ENCODE assay signal across 15 cellular contexts in genomic region chr18:42509702-42510424, GRCh38.
A peak's percentile ranks its signal among the peaks of the same experiment; 100 is the strongest.
DNase-seq lines count a peak whose midpoint lies in the region; ATAC-seq and TF ChIP-seq lines count a peak whose summit lies in the region.
"Had no signal": no experiment of that assay in that cellular context is flagged by ENCODE, and none has a peak within 500 bp of the region (broad histone marks: within the 10 kb centered on the region; RNA-seq: fewer than 3 reads in every experiment).

No MANE protein-coding gene starts in this region.

- H3K36me3 Mint-ChIP-seq in activated T-cell treated with anti-CD3 and anti-CD28 coated beads, Interleukin-2, amount 50 U/mL, for 24 hours (ENCODE audit: low read depth): no peaks in the 10 kb centered on the region
- H3K36me3 Mint-ChIP-seq: CD4-positive, alpha-beta memory T cell; IgD-negative memory B cell; mesothelial cell of epicardium had no signal

- no peak for TF ChIP-seq CTCF in foreskin keratinocyte (conservative IDR thresholded peaks at IDR 0.05)

- no peak overlapping the region for H3K4me3 Mint-ChIP-seq in activated T-cell treated with anti-CD3 and anti-CD28 coated beads, Interleukin-2, amount 50 U/mL, for 24 hours
- H3K4me3 Mint-ChIP-seq: activated CD4-positive, alpha-beta T cell treated with anti-CD3 and anti-CD28 coated beads, Interleukin-2, amount 10 ng/mL, durations not matched to agents 24 days and 14 days; CD4-positive, alpha-beta memory T cell; dendritic cell treated with granulocyte-macrophage colony-stimulating factor and Interleukin-4, amounts not matched to agents 40 ng/mL and 50 ng/mL, for 4 days; IgD-negative memory B cell; mesothelial cell of epicardium had no signal

- no peaks in the 10 kb centered on the region for H3K4me1 Mint-ChIP-seq in activated T-cell treated with anti-CD3 and anti-CD28 coated beads, Interleukin-2, amount 50 U/mL, for 24 hours (ENCODE audit: low read depth)
- H3K4me1 Mint-ChIP-seq: activated CD4-positive, alpha-beta T cell treated with anti-CD3 and anti-CD28 coated beads, Interleukin-2, amount 10 ng/mL, durations not matched to agents 24 days and 14 days; CD4-positive, alpha-beta memory T cell; IgD-negative memory B cell had no signal

- H3K27ac ChIP-seq in foreskin keratinocyte: no peak overlapping the region
- H3K27ac ChIP-seq: ovary had no signal

- no peaks in the 10 kb centered on the region for H3K27me3 ChIP-seq in foreskin keratinocyte
- H3K27me3 ChIP-seq: ovary had no signal

- no peak overlapping the region for H3K27ac Mint-ChIP-seq in activated T-cell treated with anti-CD3 and anti-CD28 coated beads, Interleukin-2, amount 50 U/mL, for 24 hours
- H3K27ac Mint-ChIP-seq: activated CD4-positive, alpha-beta T cell treated with anti-CD3 and anti-CD28 coated beads, Interleukin-2, amount 10 ng/mL, durations not matched to agents 24 days and 14 days; CD4-positive, alpha-beta memory T cell; dendritic cell treated with granulocyte-macrophage colony-stimulating factor and Interleukin-4, amounts not matched to agents 40 ng/mL and 50 ng/mL, for 4 days; IgD-negative memory B cell; mesothelial cell of epicardium had no signal

- H3K9me3 Mint-ChIP-seq in activated T-cell treated with anti-CD3 and anti-CD28 coated beads, Interleukin-2, amount 50 U/mL, for 24 hours: peaks cover 8% of the 10 kb centered on the region
- H3K9me3 Mint-ChIP-seq: activated CD4-positive, alpha-beta T cell treated with anti-CD3 and anti-CD28 coated beads, Interleukin-2, amount 10 ng/mL, durations not matched to agents 24 days and 14 days; dendritic cell treated with granulocyte-macrophage colony-stimulating factor and Interleukin-4, amounts not matched to agents 40 ng/mL and 50 ng/mL, for 4 days; mesothelial cell of epicardium had no signal

- no peaks in the 10 kb centered on the region for H3K4me1 ChIP-seq in foreskin keratinocyte

- DNase-seq in activated T-cell treated with anti-CD3 and anti-CD28 coated beads, Interleukin-2, amount 50 U/mL, for 24 hours: no peak
- DNase-seq in NCI-H1694 (lab: John Stamatoyannopoulos, UW): no peak
- no peak for DNase-seq in NCI-H1048 (lab: John Stamatoyannopoulos, UW)
- no peak for DNase-seq in foreskin keratinocyte
- DNase-seq: activated CD4-positive, alpha-beta T cell treated with anti-CD3 and anti-CD28 coated beads, Interleukin-2, amount 10 ng/mL, durations not matched to agents 24 days and 14 days; CD4-positive, alpha-beta memory T cell; NCI-H446; ovary; T-helper 1 cell had no signal

- ATAC-seq in GM19438 (IDR thresholded peaks at IDR 0.05; ENCODE audit: low read depth, unreplicated experiment) (peak; percentile 80), HG02840 (IDR thresholded peaks at IDR 0.05; ENCODE audit: low FRiP score, unreplicated experiment) (peak; percentile 85), HG03469 (IDR thresholded peaks at IDR 0.05; ENCODE audit: unreplicated experiment) (peak; percentile 75), foreskin keratinocyte (no peak)

- no peaks in the 10 kb centered on the region for H3K27me3 Mint-ChIP-seq in activated T-cell treated with anti-CD3 and anti-CD28 coated beads, Interleukin-2, amount 50 U/mL, for 24 hours
- H3K27me3 Mint-ChIP-seq: activated CD4-positive, alpha-beta T cell treated with anti-CD3 and anti-CD28 coated beads, Interleukin-2, amount 10 ng/mL, durations not matched to agents 24 days and 14 days; CD4-positive, alpha-beta memory T cell; dendritic cell treated with granulocyte-macrophage colony-stimulating factor and Interleukin-4, amounts not matched to agents 40 ng/mL and 50 ng/mL, for 4 days; IgD-negative memory B cell had no signal
